Comparison of ENCODE assay signal across 25 cellular contexts in genomic region chr1:15753776-15754175, GRCh38. TPM values are rescaled to one million over a fixed set of nuclear protein-coding genes. Genes with fewer than 3 reads are reported as not detected.
"Had no signal": no experiment of that assay in that cellular context is flagged by ENCODE, and none has a peak within 500 bp of the region (broad histone marks: within the 10 kb centered on the region; RNA-seq: fewer than 3 reads in every experiment).

No MANE protein-coding gene starts in this region.

- ATAC-seq: activated CD4-positive, CD25-positive, alpha-beta regulatory T cell treated with anti-CD3 and anti-CD28 coated beads, Interleukin-2, amount 50 U/mL, for 24 hours; activated CD8-positive, alpha-beta T cell treated with anti-CD3 and anti-CD28 coated beads for 36 hours; body of pancreas; PC-3 had no signal

- H3K36me3 Mint-ChIP-seq: activated naive CD8-positive, alpha-beta T cell treated with anti-CD3 and anti-CD28 coated beads, Interleukin-2, amount 10 ng/mL, durations not matched to agents 7 days and 5 days had no signal

- H3K36me3 ChIP-seq: adrenal gland, SJCRH30 had no signal

- H3K27ac ChIP-seq: adrenal gland, body of pancreas, SJCRH30 had no signal

- H3K27ac Mint-ChIP-seq: activated CD8-positive, alpha-beta T cell treated with anti-CD3 and anti-CD28 coated beads for 36 hours; activated naive CD8-positive, alpha-beta T cell treated with anti-CD3 and anti-CD28 coated beads, Interleukin-2, amount 10 ng/mL, durations not matched to agents 7 days and 5 days had no signal

- H3K4me3 Mint-ChIP-seq: activated CD8-positive, alpha-beta T cell treated with anti-CD3 and anti-CD28 coated beads for 36 hours; activated naive CD8-positive, alpha-beta T cell treated with anti-CD3 and anti-CD28 coated beads, Interleukin-2, amount 10 ng/mL, durations not matched to agents 7 days and 5 days; central memory CD8-positive, alpha-beta T cell had no signal

- H3K27me3 ChIP-seq: body of pancreas, SJCRH30 had no signal

- H3K9me3 Mint-ChIP-seq: activated CD8-positive, alpha-beta T cell treated with anti-CD3 and anti-CD28 coated beads for 36 hours; activated naive CD8-positive, alpha-beta T cell treated with anti-CD3 and anti-CD28 coated beads, Interleukin-2, amount 10 ng/mL, durations not matched to agents 7 days and 5 days; central memory CD8-positive, alpha-beta T cell had no signal

- DNase-seq: activated CD4-positive, alpha-beta T cell treated with anti-CD3 and anti-CD28 coated beads for 4 hours; activated CD8-positive, alpha-beta memory T cell treated with anti-CD3 and anti-CD28 coated beads, Interleukin-2, amount 50 U/mL, for 48 hours; activated CD8-positive, alpha-beta T cell treated with anti-CD3 and anti-CD28 coated beads for 36 hours; activated naive CD4-positive, alpha-beta T cell treated with anti-CD3 and anti-CD28 coated beads, Interleukin-2, amount 50 U/mL, for 16 hours; activated naive CD8-positive, alpha-beta T cell treated with anti-CD3 and anti-CD28 coated beads, Interleukin-2, amount 10 ng/mL, durations not matched to agents 7 days and 5 days; activated T-cell treated with anti-CD3 and anti-CD28 coated beads, Interleukin-2, amount 50 U/mL, for 1 hour; adrenal gland; anterior cingulate cortex; body of pancreas; Kasumi-1; KBM-7; NCI-H1105 treated with DMSO at 0.1 percent for 48 hours; NCI-H1436 treated with DMSO at 0.1 percent for 48 hours; NCI-H187; NCI-H2081; NCI-H524; PC-3; Right ventricle myocardium superior; SJCRH30; SK-N-SH; T-helper 1 cell had no signal

- H3K9me3 ChIP-seq: adrenal gland, body of pancreas, SK-N-SH had no signal

- H3K4me3 ChIP-seq: adrenal gland, body of pancreas, SJCRH30 had no signal

- H3K4me1 Mint-ChIP-seq: central memory CD8-positive, alpha-beta T cell had no signal

RNA-seq across cellular contexts. Expression of gene FBLIM1, which starts 4.8 kb away (rescaled TPM):
- total RNA-seq: activated CD8-positive, alpha-beta T cell treated with anti-CD3 and anti-CD28 coated beads for 36 hours; T-helper 2 cell treated with Interferon-gamma antibody and Interleukin-4, amounts not matched to agents 100 ng/mL and 5 ng/mL, for 36 hours had no signal

RNA-seq across cellular contexts. Expression of gene TMEM82, which starts 11.5 kb away (rescaled TPM):
- total RNA-seq: activated CD8-positive, alpha-beta T cell treated with anti-CD3 and anti-CD28 coated beads for 36 hours; activated naive CD8-positive, alpha-beta T cell treated with anti-CD3 and anti-CD28 coated beads, Interleukin-2, amount 10 ng/mL, durations not matched to agents 7 days and 5 days; body of pancreas; PC-3; Right ventricle myocardium superior; RPMI7951; SJCRH30; T-helper 2 cell treated with Interferon-gamma antibody and Interleukin-4, amounts not matched to agents 100 ng/mL and 5 ng/mL, for 36 hours had no signal
